11 cellular contexts compared by ENCODE assay signal in the genomic region with DNA sequence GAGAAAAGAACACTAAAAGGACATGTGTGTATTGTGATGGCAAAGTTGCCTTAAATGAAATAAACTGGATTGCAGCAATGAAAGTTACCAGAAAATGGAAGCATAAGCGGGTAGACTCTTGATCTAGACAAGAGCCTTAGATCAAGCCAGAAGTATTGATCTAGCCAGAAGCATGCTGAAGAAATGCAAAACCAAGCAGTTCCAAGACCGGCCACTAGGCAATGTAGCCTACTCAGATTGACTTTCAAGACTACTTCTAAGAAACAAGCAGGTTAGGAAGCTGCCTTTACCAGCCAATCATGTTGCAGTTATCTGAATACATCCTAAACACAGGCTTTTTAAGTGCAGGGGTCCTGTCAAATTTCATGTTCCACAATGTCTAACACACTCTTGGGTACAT. TPM values are rescaled to one million over a fixed set of nuclear protein-coding genes. Genes with fewer than 3 reads are reported as not detected.
A peak's percentile ranks its signal among the peaks of the same experiment; 100 is the strongest.
DNase-seq lines count a peak whose midpoint lies in the region; ATAC-seq and TF ChIP-seq lines count a peak whose summit lies in the region.
"Had no signal": no experiment of that assay in that cellular context is flagged by ENCODE, and none has a peak within 500 bp of the region (broad histone marks: within the 10 kb centered on the region; RNA-seq: fewer than 3 reads in every experiment).

No MANE protein-coding gene starts in this region.

- no peaks in the 10 kb centered on the region for H3K9me3 Mint-ChIP-seq in type B pancreatic cell

- TF ChIP-seq CTCF in cardiac muscle cell (IDR thresholded peaks at IDR 0.05; ENCODE audit: low read depth, low read length), result peak; percentile 25
- peak; percentile 20 for TF ChIP-seq CTCF in astrocyte of the cerebellum (IDR thresholded peaks at IDR 0.05; ENCODE audit: low read depth, low read length, missing control alignments)
- peak; percentile 69 for TF ChIP-seq CTCF in type B pancreatic cell (conservative IDR thresholded peaks at IDR 0.05)
- no peak for TF ChIP-seq CTCF in GM20000 (IDR thresholded peaks at IDR 0.05; ENCODE audit: extremely low read depth, missing control alignments)

- peaks cover 11% of the 10 kb centered on the region for H3K4me1 ChIP-seq in cardiac muscle cell (ENCODE audit: low read depth)
- H3K4me1 ChIP-seq: esophagus muscularis mucosa had no signal

- H3K4me1 Mint-ChIP-seq in type B pancreatic cell (ENCODE audit: unreplicated experiment), result peaks cover 4% of the 10 kb centered on the region

- intact Hi-C loops in left cardiac atrium (cut with DNase I), result no loop called here

- DNase-seq in cardiac muscle cell (ENCODE audit: low read depth in 1 of 2, low spot score in 1 of 2), result no peak
- DNase-seq in left cardiac atrium, result no peak
- no peak for DNase-seq in astrocyte of the cerebellum (ENCODE audit: low read depth)
- DNase-seq in type B pancreatic cell (ENCODE audit: extremely low spot score, unreplicated experiment), result no peak
- DNase-seq in activated naive CD4-positive, alpha-beta T cell treated with Interleukin-2 at 50 U/mL for 16 hours, result no peak
- DNase-seq in GM20000 (ENCODE audit: low spot score), result no peak
- DNase-seq in stimulated activated CD4-positive, alpha-beta T cell treated with anti-CD3 and anti-CD28 coated beads, Interleukin-2, amount 100 ng/mL, for 24 hours, result no peak
- DNase-seq: NCI-H1092 treated with DMSO at 0.1 percent for 48 hours had no signal

- ATAC-seq in left cardiac atrium (no peak), HG03066 (IDR thresholded peaks at IDR 0.05; ENCODE audit: low read depth, unreplicated experiment) (peak; percentile 66)

- H3K36me3 ChIP-seq in cardiac muscle cell, result no peaks in the 10 kb centered on the region
- H3K36me3 ChIP-seq: esophagus muscularis mucosa had no signal

- no peaks in the 10 kb centered on the region for H3K9me3 ChIP-seq in cardiac muscle cell (ENCODE audit: low read depth)
- H3K9me3 ChIP-seq: esophagus muscularis mucosa had no signal

- H3K4me3 ChIP-seq in cardiac muscle cell (no peak overlapping the region), astrocyte of the cerebellum (ENCODE audit: low read depth, low read length) (no peak overlapping the region)
- H3K4me3 ChIP-seq: esophagus muscularis mucosa had no signal

- no peak overlapping the region for H3K27ac Mint-ChIP-seq in type B pancreatic cell

- in situ Hi-C loops in astrocyte of the cerebellum (cut with HindIII; ENCODE audit: low sequenced_read_pairs), result no loop called here

- no peaks in the 10 kb centered on the region for H3K27me3 ChIP-seq in cardiac muscle cell
- H3K27me3 ChIP-seq: esophagus muscularis mucosa had no signal

- no peaks in the 10 kb centered on the region for H3K27me3 Mint-ChIP-seq in type B pancreatic cell

- H3K4me3 Mint-ChIP-seq in type B pancreatic cell, result no peak overlapping the region

- no peak overlapping the region for H3K27ac ChIP-seq in cardiac muscle cell
- H3K27ac ChIP-seq: esophagus muscularis mucosa had no signal

- H3K36me3 Mint-ChIP-seq in type B pancreatic cell, result no peaks in the 10 kb centered on the region

RNA-seq across cellular contexts. Expression of gene KCNA4, which starts 54.6 kb away (rescaled TPM):
- total RNA-seq in cardiac muscle cell, result 1.4 and 7.1 TPM in 2 replicates
- polyA plus RNA-seq in cardiac muscle cell, result 1.5 and 5.6 TPM in 2 replicates
- 1 to 10 TPM in 1 of 2 donors, under 1 TPM in 1; 0.94 to 1.9 TPM for total RNA-seq in left cardiac atrium
- 2.1 and 3.0 TPM in 2 replicates for total RNA-seq in type B pancreatic cell (ENCODE audit: low replicate concordance)
- polyA plus RNA-seq: BJ had no signal
